25 cellular contexts compared by ENCODE assay signal in genomic region chr9:127161081-127161621, GRCh38. TPM values are rescaled to one million over a fixed set of nuclear protein-coding genes. Genes with fewer than 3 reads are reported as not detected.
A peak's percentile ranks its signal among the peaks of the same experiment; 100 is the strongest.
DNase-seq lines count a peak whose midpoint lies in the region; ATAC-seq, FAIRE-seq and TF ChIP-seq lines count a peak whose summit lies in the region.
"Had no signal": no experiment of that assay in that cellular context is flagged by ENCODE, and none has a peak within 500 bp of the region (broad histone marks: within the 10 kb centered on the region; RNA-seq: fewer than 3 reads in every experiment).

No MANE protein-coding gene starts in this region.

- DNase-seq in cardiac septum (ENCODE audit: low spot score) (peak; percentile 67), right atrium auricular region (ENCODE audit: low spot score) (no peak), ecto neural progenitor cell (ENCODE audit: low spot score) (peak; percentile 37), posterior vena cava (ENCODE audit: low spot score) (peak; percentile 41), frontal cortex (ENCODE audit: low spot score in 2 of 2) (no peak), activated gamma-delta T cell (lab: John Stamatoyannopoulos, UW) (no peak), HuH-7.5 (ENCODE audit: low spot score) (no peak)
- DNase-seq: activated CD4-positive, alpha-beta T cell treated with anti-CD3 and anti-CD28 coated beads for 36 hours; DMS79 treated with DMSO at 0.1 percent for 48 hours; esophagus squamous epithelium; gastrocnemius medialis; GOT3; hippocampal formation; KBM-7; lower lobe of right lung; NCI-H187; NCI-H2171 treated with DMSO at 0.1 percent for 48 hours; NCI-H526; RPMI8226; stimulated activated CD8-positive, alpha-beta memory T cell treated with anti-CD3 and anti-CD28 coated beads, Interleukin-4, amount 100 ng/mL, for 48 hours had no signal

- no peak overlapping the region for H3K27ac ChIP-seq in right atrium auricular region
- H3K27ac ChIP-seq: lower lobe of right lung had no signal

- H3K36me3 ChIP-seq in right atrium auricular region = no peaks in the 10 kb centered on the region
- H3K36me3 ChIP-seq: esophagus squamous epithelium, gastrocnemius medialis, lower lobe of right lung had no signal

- no peak overlapping the region for H3K4me3 ChIP-seq in right atrium auricular region
- H3K4me3 ChIP-seq: esophagus squamous epithelium, gastrocnemius medialis, lower lobe of right lung had no signal

- no peak for TF ChIP-seq CTCF in right atrium auricular region (IDR thresholded peaks at IDR 0.05)

- H3K27me3 ChIP-seq in right atrium auricular region = no peaks in the 10 kb centered on the region
- H3K27me3 ChIP-seq: esophagus squamous epithelium, gastrocnemius medialis had no signal

- no peak for FAIRE-seq in frontal cortex (lab: Jason Lieb, UNC)
- FAIRE-seq: colon, GM18507 had no signal

- no peaks in the 10 kb centered on the region for H3K9me3 ChIP-seq in right atrium auricular region
- H3K9me3 ChIP-seq: Caco-2, esophagus squamous epithelium, gastrocnemius medialis, lower lobe of right lung had no signal

- H3K4me1 ChIP-seq in right atrium auricular region = peaks cover 0 to 22% of the 10 kb centered on the region in 2 donors

- intact Hi-C loops in cardiac septum (cut with DNase I) (no loop called here), posterior vena cava (cut with DNase I) (no loop called here)

- no peak for ATAC-seq in GM19452 (IDR thresholded peaks at IDR 0.05; ENCODE audit: unreplicated experiment)
- ATAC-seq: gastrocnemius medialis had no signal

RNA-seq across cellular contexts. Expression of gene ANGPTL2, which starts 38.7 kb away (rescaled TPM):
- total RNA-seq in cardiac septum = 41.4 TPM
- total RNA-seq in right atrium auricular region = 10 to 100 TPM; 42.8 to 55.8 TPM
- 10 to 100 TPM; 45.7 to 55.9 TPM for total RNA-seq in posterior vena cava
- total RNA-seq in frontal cortex = 2.0 TPM
- total RNA-seq: activated CD4-positive, alpha-beta T cell treated with anti-CD3 and anti-CD28 coated beads for 36 hours; B cell; Caco-2 had no signal

Comparison
In these comparisons a context has a peak if more than half of its experiments do, and no peak if none do; other contexts are left out.
1. DNase-seq: peak in cardiac septum (single experiment), ecto neural progenitor cell (single experiment) and posterior vena cava (single experiment); none in right atrium auricular region (single experiment), frontal cortex (0 of 2), activated gamma-delta T cell (single experiment) and HuH-7.5 (single experiment).
2. RNA of gene ANGPTL2, which starts 38.7 kb away (total RNA-seq): 45.7 to 55.9 TPM in posterior vena cava, 42.8 to 55.8 TPM in right atrium auricular region and 41.4 TPM in cardiac septum (single experiment); 2.0 TPM in frontal cortex (single experiment); every median in the first group is over 10 times any median in the second.